8 cellular contexts compared by ENCODE assay signal in the genomic region with DNA sequence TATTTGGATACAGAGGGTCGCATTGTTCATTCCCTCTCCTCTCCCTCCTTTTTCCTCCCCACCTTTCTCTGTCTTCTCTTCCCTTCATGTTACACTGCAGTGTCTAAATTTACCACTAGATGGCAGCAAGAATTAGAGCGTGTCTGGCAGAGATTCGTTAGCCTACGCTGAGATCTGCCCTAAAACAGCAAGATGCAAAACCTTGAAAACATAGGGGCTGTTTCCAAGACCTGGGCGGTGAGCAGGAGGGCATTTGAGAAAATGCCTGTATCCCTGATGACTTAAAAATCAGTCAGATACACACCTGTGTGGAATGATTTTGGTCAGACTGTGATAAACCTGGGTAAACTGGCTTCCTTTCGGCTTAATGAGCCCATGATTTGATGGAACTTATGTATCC.
DNase-seq lines count a peak whose midpoint lies in the region; ATAC-seq, FAIRE-seq and TF ChIP-seq lines count a peak whose summit lies in the region.

No MANE protein-coding gene starts in this region.

- no peaks in the 10 kb centered on the region for H3K4me1 ChIP-seq in NT2/D1 (ENCODE audit: insufficient read depth, insufficient read length)
- H3K4me1 ChIP-seq in parathyroid adenoma: no peaks in the 10 kb centered on the region

- no peak overlapping the region for H3K4me3 Mint-ChIP-seq in activated T-helper 1 cell treated with anti-CD3 and anti-CD28 coated beads, Interleukin-12 subunit alpha, Interleukin-12 subunit beta, Interleukin-2, Interleukin-4 antibody, amounts not matched to agents 30 ng/mL and 10 ng/mL and 1 ng/mL, durations not matched to agents 14 hours and 24 hours and 36 hours

- H3K27me3 ChIP-seq in NT2/D1 (ENCODE audit: insufficient read depth, insufficient read length): no peaks in the 10 kb centered on the region
- no peaks in the 10 kb centered on the region for H3K27me3 ChIP-seq in parathyroid adenoma (ENCODE audit: control insufficient read depth, insufficient read depth, low read length)

- no peaks in the 10 kb centered on the region for H3K4me1 Mint-ChIP-seq in activated T-helper 1 cell treated with anti-CD3 and anti-CD28 coated beads, Interleukin-12 subunit alpha, Interleukin-12 subunit beta, Interleukin-2, Interleukin-4 antibody, amounts not matched to agents 30 ng/mL and 10 ng/mL and 1 ng/mL, durations not matched to agents 14 hours and 24 hours and 36 hours (ENCODE audit: low read depth)

- no peaks in the 10 kb centered on the region for H3K36me3 Mint-ChIP-seq in activated T-helper 1 cell treated with anti-CD3 and anti-CD28 coated beads, Interleukin-12 subunit alpha, Interleukin-12 subunit beta, Interleukin-2, Interleukin-4 antibody, amounts not matched to agents 30 ng/mL and 10 ng/mL and 1 ng/mL, durations not matched to agents 14 hours and 24 hours and 36 hours (ENCODE audit: low read depth)

- H3K36me3 ChIP-seq in NT2/D1 (ENCODE audit: insufficient read depth, insufficient read length, low read length) (no peaks in the 10 kb centered on the region), parathyroid adenoma (ENCODE audit: control insufficient read depth, insufficient read depth, low read length) (no peaks in the 10 kb centered on the region)

- no peak overlapping the region for H2AFZ ChIP-seq in parathyroid adenoma

- no peak for FAIRE-seq in D721Med (lab: Jason Lieb, UNC)

- H3K27ac Mint-ChIP-seq in activated T-helper 1 cell treated with anti-CD3 and anti-CD28 coated beads, Interleukin-12 subunit alpha, Interleukin-12 subunit beta, Interleukin-2, Interleukin-4 antibody, amounts not matched to agents 30 ng/mL and 10 ng/mL and 1 ng/mL, durations not matched to agents 14 hours and 24 hours and 36 hours: no peak overlapping the region

- no peak for DNase-seq in D721Med (ENCODE audit: insufficient read length, low spot score)
- DNase-seq in HPDE6-E6E7 (ENCODE audit: extremely low spot score): peak; percentile 43
- peak; percentile 46 for DNase-seq in NT2/D1 (ENCODE audit: low read depth, low spot score)
- peak; percentile 16 for DNase-seq in activated T-helper 1 cell treated with anti-CD3 and anti-CD28 coated beads, Interleukin-12 subunit alpha, Interleukin-12 subunit beta, Interleukin-2, Interleukin-4 antibody, amounts not matched to agents 30 ng/mL and 10 ng/mL and 1 ng/mL, durations not matched to agents 14 hours and 24 hours and 36 hours (ENCODE audit: low spot score)
- peak; percentile 45 for DNase-seq in glomerular endothelial cell (ENCODE audit: extremely low read depth, low read depth, low spot score)
- DNase-seq in GM19240 (ENCODE audit: insufficient read length, low spot score): no peak

- H3K4me3 ChIP-seq in NT2/D1 (ENCODE audit: insufficient read length, low read depth): no peak overlapping the region
- no peak overlapping the region for H3K4me3 ChIP-seq in parathyroid adenoma (ENCODE audit: low read depth, low read length)

- H3K9me3 ChIP-seq in NT2/D1 (ENCODE audit: insufficient read depth, low read length): no peaks in the 10 kb centered on the region
- no peaks in the 10 kb centered on the region for H3K9me3 ChIP-seq in parathyroid adenoma (ENCODE audit: control insufficient read depth, low read length)

- no peak overlapping the region for H3K27ac ChIP-seq in parathyroid adenoma

- intact Hi-C loops in activated T-helper 1 cell treated with anti-CD3 and anti-CD28 coated beads, Interleukin-12 subunit alpha, Interleukin-12 subunit beta, Interleukin-2, Interleukin-4 antibody, amounts not matched to agents 30 ng/mL and 10 ng/mL and 1 ng/mL, durations not matched to agents 14 hours and 24 hours and 36 hours (cut with micrococcal nuclease): loop anchor here (1.0 kb wide), 4 partner anchors 143 to 653 kb away; no protein-coding TSS in a partner anchor

- H3K79me2 ChIP-seq in parathyroid adenoma: no peaks in the 10 kb centered on the region

- no peak overlapping the region for H3K4me2 ChIP-seq in parathyroid adenoma (ENCODE audit: low read length)

- ATAC-seq in GM19452 (IDR thresholded peaks at IDR 0.05; ENCODE audit: unreplicated experiment): peak; percentile 65

- H3K9me3 Mint-ChIP-seq in activated T-helper 1 cell treated with anti-CD3 and anti-CD28 coated beads, Interleukin-12 subunit alpha, Interleukin-12 subunit beta, Interleukin-2, Interleukin-4 antibody, amounts not matched to agents 30 ng/mL and 10 ng/mL and 1 ng/mL, durations not matched to agents 14 hours and 24 hours and 36 hours: no peaks in the 10 kb centered on the region

- H3K27me3 Mint-ChIP-seq in activated T-helper 1 cell treated with anti-CD3 and anti-CD28 coated beads, Interleukin-12 subunit alpha, Interleukin-12 subunit beta, Interleukin-2, Interleukin-4 antibody, amounts not matched to agents 30 ng/mL and 10 ng/mL and 1 ng/mL, durations not matched to agents 14 hours and 24 hours and 36 hours (ENCODE audit: insufficient read depth): peaks cover 6% of the 10 kb centered on the region

- TF ChIP-seq CTCF in D721Med (IDR thresholded peaks at IDR 0.05; ENCODE audit: insufficient read depth, missing control alignments) (peak; percentile 97), parathyroid adenoma (IDR thresholded peaks at IDR 0.05) (peak; percentile 85)

- H3K9ac ChIP-seq in NT2/D1 (ENCODE audit: insufficient read length, low read depth): no peak overlapping the region
- H3K9ac ChIP-seq in parathyroid adenoma: no peak overlapping the region

Comparison
In these comparisons a context has a peak if more than half of its experiments do, and no peak if none do; other contexts are left out.
1. DNase-seq: peak in HPDE6-E6E7 (single experiment), NT2/D1 (single experiment), activated T-helper 1 cell treated with anti-CD3 and anti-CD28 coated beads, Interleukin-12 subunit alpha, Interleukin-12 subunit beta, Interleukin-2, Interleukin-4 antibody, amounts not matched to agents 30 ng/mL and 10 ng/mL and 1 ng/mL, durations not matched to agents 14 hours and 24 hours and 36 hours (single experiment) and glomerular endothelial cell (single experiment); none in D721Med (single experiment) and GM19240 (single experiment).